ENCODE assay signal across 24 cellular contexts in genomic region chr6:138535728-138536454, GRCh38. TPM values are rescaled to one million over a fixed set of nuclear protein-coding genes. Genes with fewer than 3 reads are reported as not detected.
DNase-seq lines count a peak whose midpoint lies in the region; ATAC-seq, FAIRE-seq and TF ChIP-seq lines count a peak whose summit lies in the region.
"Had no signal": no experiment of that assay in that cellular context is flagged by ENCODE, and none has a peak within 500 bp of the region (broad histone marks: within the 10 kb centered on the region; RNA-seq: fewer than 3 reads in every experiment).

No MANE protein-coding gene starts in this region.

- H3K9me3 ChIP-seq in astrocyte (ENCODE audit: insufficient read depth, low read depth, low read length) (no peaks in the 10 kb centered on the region), esophagus muscularis mucosa (no peaks in the 10 kb centered on the region)
- H3K9me3 ChIP-seq: neutrophil, transverse colon had no signal

- H3K36me3 ChIP-seq in astrocyte (ENCODE audit: insufficient read depth, low read length) (no peaks in the 10 kb centered on the region), rectal smooth muscle tissue (ENCODE audit: control insufficient read depth, insufficient read depth, low read length) (no peaks in the 10 kb centered on the region), esophagus muscularis mucosa (no peaks in the 10 kb centered on the region)
- H3K36me3 ChIP-seq: neutrophil, transverse colon had no signal

- intact Hi-C loops in Right ventricle myocardium superior (cut with DNase I) = no loop called here
- intact Hi-C loops in cardiac septum (cut with DNase I) = loop anchor here (5.0 kb wide), 1 partner anchor 36 kb away; no protein-coding TSS in a partner anchor
- intact Hi-C loops in left ventricle myocardium superior (cut with micrococcal nuclease) = no loop called here
- intact Hi-C loops in esophagus muscularis mucosa (cut with DNase I) = no loop called here

- FAIRE-seq in astrocyte (lab: Jason Lieb, UNC) = no peak
- FAIRE-seq: A204.1 had no signal

- H3K9ac ChIP-seq in astrocyte (ENCODE audit: low read length) (no peak overlapping the region), rectal smooth muscle tissue (ENCODE audit: low read length) (no peak overlapping the region)

- ATAC-seq in Right ventricle myocardium superior (ENCODE audit: poor library complexity) = peak; percentile 39
- peak; percentile 73 for ATAC-seq in left ventricle myocardium superior

- TF ChIP-seq CTCF in astrocyte (IDR thresholded peaks at IDR 0.05; ENCODE audit: insufficient read depth, low read depth, low read length) (no peak), esophagus muscularis mucosa (IDR thresholded peaks at IDR 0.05) (no peak)

- H3K9me3 Mint-ChIP-seq in astrocyte (ENCODE audit: unreplicated experiment) = no peaks in the 10 kb centered on the region
- H3K9me3 Mint-ChIP-seq: activated CD4-positive, alpha-beta T cell treated with anti-CD3 and anti-CD28 coated beads, Interleukin-2, amount 10 ng/mL, durations not matched to agents 24 days and 14 days; activated T-cell treated with anti-CD3 and anti-CD28 coated beads, Interleukin-2, amount 50 U/mL, for 24 hours; CD4-positive, alpha-beta T cell; memory B cell had no signal

- peaks cover 2% of the 10 kb centered on the region for H3K36me3 Mint-ChIP-seq in astrocyte (ENCODE audit: low read depth, unreplicated experiment)
- H3K36me3 Mint-ChIP-seq: memory B cell had no signal

- TF ChIP-seq EP300 in esophagus muscularis mucosa (IDR thresholded peaks at IDR 0.05) = no peak

- WGBS in esophagus muscularis mucosa = 84% methylated on average over 6 of the region's 6 CpGs

- H3K4me3 Mint-ChIP-seq in astrocyte (ENCODE audit: unreplicated experiment) = no peak overlapping the region
- H3K4me3 Mint-ChIP-seq: activated CD4-positive, alpha-beta T cell treated with anti-CD3 and anti-CD28 coated beads, Interleukin-2, amount 10 ng/mL, durations not matched to agents 24 days and 14 days; activated T-cell treated with anti-CD3 and anti-CD28 coated beads, Interleukin-2, amount 50 U/mL, for 24 hours; CD4-positive, alpha-beta T cell; memory B cell had no signal

- H3K27ac Mint-ChIP-seq in astrocyte (ENCODE audit: unreplicated experiment) = peak overlapping the region; percentile 13
- H3K27ac Mint-ChIP-seq: activated CD4-positive, alpha-beta T cell treated with anti-CD3 and anti-CD28 coated beads, Interleukin-2, amount 10 ng/mL, durations not matched to agents 24 days and 14 days; activated T-cell treated with anti-CD3 and anti-CD28 coated beads, Interleukin-2, amount 50 U/mL, for 24 hours; CD4-positive, alpha-beta T cell; memory B cell had no signal

- H3K4me3 ChIP-seq in astrocyte (ENCODE audit: insufficient read depth, low read depth, low read length) = no peak overlapping the region
- H3K4me3 ChIP-seq in rectal smooth muscle tissue (ENCODE audit: low read length) = no peak overlapping the region
- H3K4me3 ChIP-seq in esophagus muscularis mucosa = no peak overlapping the region
- H3K4me3 ChIP-seq: transverse colon had no signal

- H3K4me1 ChIP-seq in astrocyte (ENCODE audit: insufficient read depth, low read length) = peaks cover 26% of the 10 kb centered on the region
- peaks cover 14% of the 10 kb centered on the region for H3K4me1 ChIP-seq in rectal smooth muscle tissue (ENCODE audit: control insufficient read depth, insufficient read depth, low read length)
- peaks cover 33 to 48% (median 43%) of the 10 kb centered on the region in 4 donors for H3K4me1 ChIP-seq in esophagus muscularis mucosa

- H2AFZ ChIP-seq in astrocyte (ENCODE audit: low read depth, low read length) = no peak overlapping the region

- TF ChIP-seq POLR2A in esophagus muscularis mucosa (IDR thresholded peaks at IDR 0.05; ENCODE audit: low read depth) = no peak

- no peaks in the 10 kb centered on the region for H3K27me3 Mint-ChIP-seq in astrocyte (ENCODE audit: low read depth, unreplicated experiment)

- H3K79me2 ChIP-seq in astrocyte (ENCODE audit: insufficient read depth, low read length) = peaks cover 84% of the 10 kb centered on the region

- no peak overlapping the region for H3K4me2 ChIP-seq in astrocyte (ENCODE audit: low read length)

- H3K27me3 ChIP-seq in astrocyte (ENCODE audit: insufficient read depth, low read length) (no peaks in the 10 kb centered on the region), rectal smooth muscle tissue (ENCODE audit: control insufficient read depth, insufficient read depth, low read length) (no peaks in the 10 kb centered on the region), esophagus muscularis mucosa (no peaks in the 10 kb centered on the region)
- H3K27me3 ChIP-seq: neutrophil, transverse colon had no signal

- peaks cover 51% of the 10 kb centered on the region for H3K4me1 Mint-ChIP-seq in astrocyte (ENCODE audit: low read depth, unreplicated experiment)
- H3K4me1 Mint-ChIP-seq: activated CD4-positive, alpha-beta T cell treated with anti-CD3 and anti-CD28 coated beads, Interleukin-2, amount 10 ng/mL, durations not matched to agents 24 days and 14 days; memory B cell had no signal

- H4K20me1 ChIP-seq in astrocyte (ENCODE audit: insufficient read depth, low read length) = peaks cover 37% of the 10 kb centered on the region

- no peak for DNase-seq in Right ventricle myocardium superior
- no peak for DNase-seq in cardiac septum (ENCODE audit: low spot score)
- no peak for DNase-seq in astrocyte (ENCODE audit: low read depth)
- no peak for DNase-seq in left ventricle myocardium superior
- no peak for DNase-seq in esophagus muscularis mucosa (ENCODE audit: extremely low spot score)
- no peak for DNase-seq in NK-92 treated with Interleukin-12 subunit alpha and Interleukin-12 subunit beta, amount 100 ng/mL, for 24 hours (lab: John Stamatoyannopoulos, UW)
- no peak for DNase-seq in activated CD4-positive, alpha-beta T cell treated with anti-CD3 and anti-CD28 coated beads for 4 hours
- DNase-seq: activated CD4-positive, alpha-beta T cell treated with anti-CD3 and anti-CD28 coated beads, Interleukin-2, amount 10 ng/mL, durations not matched to agents 24 days and 14 days; activated gamma-delta T cell treated with Interleukin-2 at 50 U/mL for 16 hours; activated T-cell treated with anti-CD3 and anti-CD28 coated beads, Interleukin-2, amount 50 U/mL, for 24 hours; CD4-positive, alpha-beta T cell; cerebellar nuclear complex; head of caudate nucleus; NCI-H1105; NCI-H187 treated with DMSO at 0.1 percent for 48 hours; NCI-H524; transverse colon had no signal

- no peak overlapping the region for H3K27ac ChIP-seq in astrocyte (ENCODE audit: low read depth, low read length)
- peak overlapping the region; percentile 13 for H3K27ac ChIP-seq in rectal smooth muscle tissue (ENCODE audit: low read depth, low read length)
- no peak overlapping the region for H3K27ac ChIP-seq in esophagus muscularis mucosa (replicated peaks in 1 of 4)
- H3K27ac ChIP-seq: epithelial cell of prostate, neutrophil, RWPE1, VCaP had no signal

RNA-seq across cellular contexts. Expression of gene NHSL1, which starts 36.6 kb away (rescaled TPM):
- total RNA-seq in Right ventricle myocardium superior (44.2 TPM), cardiac septum (88.2 TPM), astrocyte (28.7 and 33.5 TPM in 2 replicates), left ventricle myocardium superior (53.0 TPM), esophagus muscularis mucosa (10 to 100 TPM in 3 of 4 donors, 1 to 10 TPM in 1; 8.6 to 15.6 (median 11.7) TPM)
